In genomic region chr12:133080619-133081407, GRCh38 we compare ENCODE assay signal across 8 cellular contexts. TPM values are rescaled to one million over a fixed set of nuclear protein-coding genes. Genes with fewer than 3 reads are reported as not detected.
DNase-seq lines count a peak whose midpoint lies in the region; FAIRE-seq and TF ChIP-seq lines count a peak whose summit lies in the region.

Gene ZNF140, plus strand, starts transcription at chr12:133080923. Its CDS starts 398 bp downstream, at chr12:133081321.

- peaks cover 50% of the 10 kb centered on the region for H3K9me3 Mint-ChIP-seq in activated naive CD8-positive, alpha-beta T cell treated with anti-CD3 and anti-CD28 coated beads for 36 hours
- peaks cover 40% of the 10 kb centered on the region for H3K9me3 Mint-ChIP-seq in osteocyte (ENCODE audit: unreplicated experiment)

- no peaks in the 10 kb centered on the region for H3K27me3 Mint-ChIP-seq in activated naive CD8-positive, alpha-beta T cell treated with anti-CD3 and anti-CD28 coated beads for 36 hours
- H3K27me3 Mint-ChIP-seq in osteocyte (ENCODE audit: unreplicated experiment): no peaks in the 10 kb centered on the region

- peaks cover 9% of the 10 kb centered on the region for H3K4me1 Mint-ChIP-seq in activated naive CD8-positive, alpha-beta T cell treated with anti-CD3 and anti-CD28 coated beads for 36 hours
- peaks cover 2% of the 10 kb centered on the region for H3K4me1 Mint-ChIP-seq in osteocyte (ENCODE audit: unreplicated experiment)

- H3K27ac Mint-ChIP-seq in activated naive CD8-positive, alpha-beta T cell treated with anti-CD3 and anti-CD28 coated beads for 36 hours: no peak within 1 kb of the TSS
- no peak within 1 kb of the TSS for H3K27ac Mint-ChIP-seq in osteocyte (ENCODE audit: unreplicated experiment)

- DNase-seq in GM03348 (ENCODE audit: low spot score) (peak; percentile 93), H54 (ENCODE audit: insufficient read length, low spot score) (peak; percentile 66), MG63 (peak; percentile 34), SK-MEL-5 (ENCODE audit: low read depth, low spot score) (peak; percentile 96), head of caudate nucleus (peak; percentile 95 to 99 (median 98)), osteocyte (ENCODE audit: extremely low spot score, unreplicated experiment) (peak; percentile 98), thyroid gland (peak; percentile 97)
- DNase-seq in activated naive CD8-positive, alpha-beta T cell treated with anti-CD3 and anti-CD28 coated beads for 36 hours: peak; percentile 97

- TF ChIP-seq CTCF in osteocyte (IDR thresholded peaks at IDR 0.05) (no peak), thyroid gland (IDR thresholded peaks at IDR 0.05) (peak in 3 of 6 experiments; percentile 21 to 33 (median 32))

- H3K4me3 ChIP-seq in MG63 (peak within 1 kb of the TSS; percentile 29), thyroid gland (replicated peaks in 1 of 3) (peak within 1 kb of the TSS; percentile 67 to 91 (median 80))

- H3K4me1 ChIP-seq in thyroid gland: peaks cover 12 to 17% of the 10 kb centered on the region in 2 donors

- H3K9me3 ChIP-seq in MG63 (peaks cover 29% of the 10 kb centered on the region), thyroid gland (no peaks in the 10 kb centered on the region)

- 0% methylated on average over 29 to 33 of the region's 60 CpGs for WGBS in thyroid gland, 2 donors

- intact Hi-C loops in head of caudate nucleus (cut with DNase I): loop anchor here (1.0 kb wide), 3 partner anchors 44 to 100 kb away; partner anchors contain the start of genes ZNF26, ZNF268 and ZNF84
- intact Hi-C loops in thyroid gland (cut with DNase I): no loop called here

- H3K27ac ChIP-seq in thyroid gland: peak within 1 kb of the TSS; percentile 92 to 98 (median 98)

- H3K36me3 ChIP-seq in MG63: no peaks in the 10 kb centered on the region
- peaks cover 26 to 31% of the 10 kb centered on the region in 2 donors for H3K36me3 ChIP-seq in thyroid gland

- H3K27me3 ChIP-seq in MG63 (no peaks in the 10 kb centered on the region), thyroid gland (no peaks in the 10 kb centered on the region)

- peaks cover 53% of the 10 kb centered on the region for H3K36me3 Mint-ChIP-seq in activated naive CD8-positive, alpha-beta T cell treated with anti-CD3 and anti-CD28 coated beads for 36 hours
- peaks cover 50% of the 10 kb centered on the region for H3K36me3 Mint-ChIP-seq in osteocyte (ENCODE audit: unreplicated experiment)

- FAIRE-seq in H54 (lab: Jason Lieb, UNC): no peak

- TF ChIP-seq POLR2A in H54 (IDR thresholded peaks at IDR 0.05; ENCODE audit: low read depth, low read length): peak; percentile 44; the same call in 1 of the 2 replicates
- peak; percentile 37 to 67 for TF ChIP-seq POLR2A in thyroid gland (IDR thresholded peaks at IDR 0.05)

- no peak within 1 kb of the TSS for H3K4me3 Mint-ChIP-seq in activated naive CD8-positive, alpha-beta T cell treated with anti-CD3 and anti-CD28 coated beads for 36 hours
- H3K4me3 Mint-ChIP-seq in osteocyte (ENCODE audit: unreplicated experiment): no peak within 1 kb of the TSS

- in situ Hi-C loops in SK-MEL-5 (cut with HindIII; ENCODE audit: low pct_unique_long_range_greater_than_20kb, low sequenced_read_pairs): no loop called here

RNA-seq across cellular contexts. Expression of gene ZNF140, which starts in this region (rescaled TPM):
- total RNA-seq in MG63 (2014; rRNA removed; shearing (Covaris generic); ENCODE audit: low replicate concordance): 0.26 TPM in 1 of 2 replicates, not detected in the other
- 21.5 and 24.8 TPM in 2 replicates for total RNA-seq in SK-MEL-5 (2014; rRNA removed; shearing (Covaris generic))
- 11.0 and 12.5 TPM in 2 replicates for polyA plus RNA-seq in SK-MEL-5 (2015; cell fraction: cytosol; rRNA removed)
- polyA plus RNA-seq in SK-MEL-5 (2015; cell fraction: nucleus; rRNA removed): 34.0 and 36.9 TPM in 2 replicates
- 10 to 100 TPM; 17.0 TPM for total RNA-seq in activated naive CD8-positive, alpha-beta T cell treated with anti-CD3 and anti-CD28 coated beads for 36 hours
- 16.5 and 19.6 TPM in 2 replicates for total RNA-seq in osteocyte
- total RNA-seq in thyroid gland: 10 to 100 TPM; 20.7 to 38.1 (median 28.0) TPM

Comparison
In these comparisons a context has a peak if more than half of its experiments do, and no peak if none do; other contexts are left out.
1. Peak in every context shown above with its lines: DNase-seq, H3K4me3 ChIP-seq and H3K27ac ChIP-seq.
2. RNA of gene ZNF140 (total RNA-seq): 20.7 to 38.1 TPM in thyroid gland, 21.5 to 24.8 TPM in SK-MEL-5, 16.5 to 19.6 TPM in osteocyte and 17.0 TPM in activated naive CD8-positive, alpha-beta T cell treated with anti-CD3 and anti-CD28 coated beads for 36 hours; 0.26 TPM in MG63; every median in the first group is over 10 times any median in the second.
3. Peak in DNase-seq and H3K4me3 ChIP-seq in MG63; RNA of the gene not detected or under 1 TPM.
4. DNase-seq: peak in every context shown above with its lines; median percentile 98 in osteocyte; 98 in head of caudate nucleus; 97 in activated naive CD8-positive, alpha-beta T cell treated with anti-CD3 and anti-CD28 coated beads for 36 hours; 97 in thyroid gland; 96 in SK-MEL-5; 93 in GM03348; 66 in H54; 34 in MG63.